Comparison of ENCODE assay signal across 1 cellular context in the genomic region with DNA sequence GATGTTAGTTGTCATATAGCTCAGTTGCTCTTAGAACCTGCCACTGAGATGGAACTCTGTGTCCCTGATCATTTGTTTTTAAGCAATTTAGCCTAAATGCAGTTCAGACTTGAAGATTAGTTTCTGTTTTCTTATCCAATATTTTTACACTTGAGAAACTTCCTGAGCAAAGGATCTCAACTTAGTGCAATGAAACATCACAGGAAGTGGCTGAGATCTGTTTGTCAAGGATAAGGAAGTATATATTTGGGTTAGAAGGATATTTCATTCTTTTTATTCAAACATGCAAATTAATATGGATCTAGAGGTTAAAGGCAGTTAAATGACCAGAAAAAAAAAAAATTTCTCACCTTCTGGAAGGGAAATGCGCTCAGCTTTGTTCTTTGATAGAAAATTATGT.
TF ChIP-seq lines count a peak whose summit lies in the region.

No MANE protein-coding gene starts in this region.

TF ChIP-seq in HCT116, 20 proteins besides CTCF, POLR2A, EP300 and RAD21 (continued from another document):
- TF ChIP-seq ZBTB33 (IDR thresholded peaks at IDR 0.05; ENCODE audit: extremely low read depth, insufficient replicate concordance, low read length) (no peak), FOSL1 (IDR thresholded peaks at IDR 0.05; ENCODE audit: low read depth) (no peak), ATF3 (IDR thresholded peaks at IDR 0.05) (no peak), SIN3A (IDR thresholded peaks at IDR 0.05; ENCODE audit: low read depth) (no peak), SRF (IDR thresholded peaks at IDR 0.05; ENCODE audit: low read depth) (no peak), EZH2 (IDR thresholded peaks at IDR 0.05) (no peak), SP1 (IDR thresholded peaks at IDR 0.05; ENCODE audit: low read depth) (no peak), EZH2phosphoT487 (IDR thresholded peaks at IDR 0.05; ENCODE audit: borderline replicate concordance) (no peak), EGR1 (IDR thresholded peaks at IDR 0.05; ENCODE audit: low read depth) (no peak), POLR2AphosphoS5 (IDR thresholded peaks at IDR 0.05; ENCODE audit: low read depth, low read length) (no peak), ZFX (IDR thresholded peaks at IDR 0.05) (no peak), YY1 (IDR thresholded peaks at IDR 0.05; ENCODE audit: extremely low read depth, insufficient replicate concordance, low read depth, low read length) (no peak), CBX3 (IDR thresholded peaks at IDR 0.05; ENCODE audit: low read depth) (no peak), ZNF274 (IDR thresholded peaks at IDR 0.05; ENCODE audit: low read depth, low read length) (no peak), REST (IDR thresholded peaks at IDR 0.05; ENCODE audit: low read depth) (no peak), JUND (IDR thresholded peaks at IDR 0.05) (no peak), TCF7L2 (IDR thresholded peaks at IDR 0.05; ENCODE audit: borderline replicate concordance, extremely low read depth, insufficient read depth, insufficient read length) (no peak), ELF1 (IDR thresholded peaks at IDR 0.05; ENCODE audit: borderline replicate concordance, low read depth) (no peak)
- TF ChIP-seq, protein P1, sequence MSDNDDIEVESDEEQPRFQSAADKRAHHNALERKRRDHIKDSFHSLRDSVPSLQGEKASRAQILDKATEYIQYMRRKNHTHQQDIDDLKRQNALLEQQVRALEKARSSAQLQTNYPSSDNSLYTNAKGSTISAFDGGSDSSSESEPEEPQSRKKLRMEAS (IDR thresholded peaks at IDR 0.05) = no peak
